In the genomic region with DNA sequence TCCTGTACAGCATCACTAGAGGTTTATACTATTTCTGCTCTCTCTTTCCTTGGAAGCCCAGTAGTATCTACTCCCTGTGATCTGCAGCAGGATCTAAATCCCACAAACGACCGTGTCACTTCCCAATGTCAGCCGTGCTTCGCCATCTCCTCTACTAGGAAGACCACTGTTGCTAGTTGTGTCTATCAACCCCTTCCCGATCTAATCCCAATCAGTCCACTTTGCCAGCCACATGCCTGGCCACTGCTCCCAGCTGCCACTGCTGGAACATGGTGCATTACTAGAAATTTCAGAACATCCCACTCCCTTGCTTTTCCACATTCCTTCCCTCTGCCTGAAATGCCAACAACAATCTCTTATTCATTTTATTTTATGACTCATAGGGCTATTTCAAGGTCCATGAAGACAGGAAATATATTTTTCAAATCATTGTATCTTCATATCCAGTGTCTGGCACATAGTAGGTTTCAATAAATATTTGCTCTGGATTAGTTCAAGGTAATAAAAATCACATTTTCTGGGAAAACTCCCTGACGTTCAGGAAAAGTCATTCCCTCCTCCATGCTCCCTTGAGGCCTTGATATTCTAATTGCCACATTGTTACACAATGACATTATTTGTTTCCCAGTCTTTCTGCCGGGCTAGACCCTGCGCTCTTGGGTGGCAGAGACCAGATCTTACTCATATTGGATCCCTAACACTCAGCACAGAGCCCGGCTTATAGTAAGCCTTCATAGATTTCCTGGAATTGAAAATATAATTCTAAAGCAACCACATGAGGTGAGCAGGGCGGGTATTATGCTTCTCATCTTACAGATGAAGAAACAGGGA, we compare ENCODE assay signal across 8 cellular contexts. TPM values are rescaled to one million over a fixed set of nuclear protein-coding genes. Genes with fewer than 3 reads are reported as not detected.
DNase-seq lines count a peak whose midpoint lies in the region; ATAC-seq and TF ChIP-seq lines count a peak whose summit lies in the region.
"Had no signal": no experiment of that assay in that cellular context is flagged by ENCODE, and none has a peak within 500 bp of the region (broad histone marks: within the 10 kb centered on the region; RNA-seq: fewer than 3 reads in every experiment).

No MANE protein-coding gene starts in this region.

- H3K27me3 ChIP-seq in HUES64 (ENCODE audit: insufficient read depth, low read length) (peaks cover 3% of the 10 kb centered on the region; the same call in 1 of the 2 replicates), ascending aorta (no peaks in the 10 kb centered on the region), testis (no peaks in the 10 kb centered on the region)

- ATAC-seq in HG02852 (IDR thresholded peaks at IDR 0.05; ENCODE audit: unreplicated experiment), result no peak

- no peaks in the 10 kb centered on the region for H3K9me3 Mint-ChIP-seq in immature natural killer cell

- peak overlapping the region in 4 of 6 donors; percentile 4 to 96 (median 50) for H3K27ac Mint-ChIP-seq in immature natural killer cell

- H3K36me3 ChIP-seq in HUES64 (ENCODE audit: insufficient read depth, low read length) (no peaks in the 10 kb centered on the region), ascending aorta (no peaks in the 10 kb centered on the region), testis (ENCODE audit: low read depth, missing control alignments) (no peaks in the 10 kb centered on the region)

- no peak for TF ChIP-seq POLR2A in testis (IDR thresholded peaks at IDR 0.05)

- H3K4me3 Mint-ChIP-seq in immature natural killer cell, result peak overlapping the region in 4 of 5 donors; percentile 5 to 100 (median 56)

- no peak overlapping the region for H3K9ac ChIP-seq in HUES64 (ENCODE audit: low read depth, low read length)

- 66% methylated on average over 10 of the region's 10 CpGs for WGBS in HUES64
- 35 to 46% methylated on average over 10 of the region's 10 CpGs for WGBS in testis, 2 donors

- H3K27ac ChIP-seq in HUES64 (ENCODE audit: low read depth, low read length) (no peak overlapping the region), ascending aorta (peak overlapping the region; percentile 92 to 95), testis (peak overlapping the region; percentile 96 to 98)

- TF ChIP-seq CTCF in ascending aorta (IDR thresholded peaks at IDR 0.05), result no peak
- TF ChIP-seq CTCF in testis (IDR thresholded peaks at IDR 0.05), result no peak

- DNase-seq in ascending aorta (ENCODE audit: low spot score in 2 of 2), result peak in 1 of 2 donors; percentile 83
- DNase-seq in immature natural killer cell, result no peak
- peak; percentile 69 for DNase-seq in testis
- no peak for DNase-seq in activated CD4-positive, alpha-beta T cell treated with anti-CD3 and anti-CD28 coated beads, Interleukin-2, amount 50 U/mL, for 1 hour
- DNase-seq in pons (ENCODE audit: low spot score), result no peak
- DNase-seq: NCI-H510A had no signal

- peaks cover 60 to 67% of the 10 kb centered on the region in 2 donors for H3K4me1 Mint-ChIP-seq in immature natural killer cell

- no peaks in the 10 kb centered on the region for H3K36me3 Mint-ChIP-seq in immature natural killer cell

- H3K4me1 ChIP-seq in HUES64 (ENCODE audit: insufficient read depth, low read length) (peaks cover 16% of the 10 kb centered on the region), ascending aorta (peaks cover 12 to 17% of the 10 kb centered on the region in 2 donors), testis (peaks cover 24% of the 10 kb centered on the region)

- peaks cover 13 to 27% (median 14%) of the 10 kb centered on the region in 3 donors for H3K27me3 Mint-ChIP-seq in immature natural killer cell (ENCODE audit: low read depth in 3 of 3)

- intact Hi-C loops in ascending aorta (cut with DNase I) (loop anchor here (2.0 to 10.0 kb wide), 7 partner anchors 157 to 1902 kb away; a partner anchor contains a TSS), testis (cut with DNase I; ENCODE audit: low total_unique reads) (no loop called here)

- H3K4me3 ChIP-seq in HUES64 (ENCODE audit: low read length), result peak overlapping the region; percentile 12; the same call in 1 of the 2 replicates
- peak overlapping the region; percentile 80 to 91 for H3K4me3 ChIP-seq in ascending aorta
- H3K4me3 ChIP-seq in testis, result no peak overlapping the region

- H3K9me3 ChIP-seq in HUES64 (ENCODE audit: insufficient read depth, low read depth, low read length), result no peaks in the 10 kb centered on the region
- H3K9me3 ChIP-seq in ascending aorta, result no peaks in the 10 kb centered on the region
- no peaks in the 10 kb centered on the region for H3K9me3 ChIP-seq in testis

RNA-seq across cellular contexts. Expression of a gene that starts 2.1 kb away (rescaled TPM):
- polyA plus RNA-seq in HUES64 (2013, experiment 1 of 2), result 54.8 TPM
- 66.3 TPM for polyA plus RNA-seq in HUES64 (2013, experiment 2 of 2)
- total RNA-seq in ascending aorta (55.6 TPM), testis (100 to 1,000 TPM; 189 to 190 TPM)
- polyA plus RNA-seq in immature natural killer cell (10 to 100 TPM; 40.7 to 82.6 (median 44.5) TPM), testis (ENCODE audit: insufficient read depth, low read depth, low replicate concordance) (54.9 TPM)

Comparison
In these comparisons a context has a peak if more than half of its experiments do, and no peak if none do; other contexts are left out.
1. H3K4me3 ChIP-seq: peak in HUES64 (single experiment) and ascending aorta (2 of 2); none in testis (0 of 2).